In genomic region chr6:35023601-35024000, GRCh38 we compare ENCODE assay signal across 18 cellular contexts.
A peak's percentile ranks its signal among the peaks of the same experiment; 100 is the strongest.
DNase-seq lines count a peak whose midpoint lies in the region; ATAC-seq and TF ChIP-seq lines count a peak whose summit lies in the region.
"Had no signal": no experiment of that assay in that cellular context is flagged by ENCODE, and none has a peak within 500 bp of the region (broad histone marks: within the 10 kb centered on the region; RNA-seq: fewer than 3 reads in every experiment).

No MANE protein-coding gene starts in this region.

- in situ Hi-C loops in gastrocnemius medialis (cut with MboI; ENCODE audit: low sequenced_read_pairs in 4 of 4), result no loop called here

- TF ChIP-seq EP300 in gastroesophageal sphincter (IDR thresholded peaks at IDR 0.05), result no peak
- TF ChIP-seq EP300 in upper lobe of left lung (IDR thresholded peaks at IDR 0.05), result no peak

- H3K4me1 ChIP-seq in left ventricle myocardium inferior, result peaks cover 100% of the 10 kb centered on the region
- peaks cover 38 to 100% (median 61%) of the 10 kb centered on the region in 3 donors for H3K4me1 ChIP-seq in gastroesophageal sphincter
- H3K4me1 ChIP-seq in gastrocnemius medialis, result peaks cover 70 to 72% of the 10 kb centered on the region in 2 donors
- H3K4me1 ChIP-seq in upper lobe of left lung, result peaks cover 68 to 89% (median 75%) of the 10 kb centered on the region in 4 donors

- ATAC-seq in Right ventricle myocardium inferior, result no peak
- no peak for ATAC-seq in gastroesophageal sphincter
- peak in 1 of 2 donors; percentile 6 for ATAC-seq in gastrocnemius medialis
- ATAC-seq in upper lobe of left lung (ENCODE audit: low FRiP score in 2 of 2), result no peak
- ATAC-seq in HG03039 (IDR thresholded peaks at IDR 0.05; ENCODE audit: unreplicated experiment), result no peak
- ATAC-seq: GM12878, right lobe of liver had no signal

- H3K27ac ChIP-seq in left ventricle myocardium inferior (replicated peaks), result peak overlapping the region; percentile 96
- peak overlapping the region; percentile 97 to 99 (median 98) for H3K27ac ChIP-seq in gastroesophageal sphincter
- peak overlapping the region; percentile 44 to 68 (median 57) for H3K27ac ChIP-seq in gastrocnemius medialis
- H3K27ac ChIP-seq in upper lobe of left lung, result peak overlapping the region in 3 of 4 donors; percentile 70 to 91 (median 91)

- H3K36me3 ChIP-seq in left ventricle myocardium inferior (peaks cover 20% of the 10 kb centered on the region), gastroesophageal sphincter (no peaks in the 10 kb centered on the region), gastrocnemius medialis (no peaks in the 10 kb centered on the region), upper lobe of left lung (peaks cover 0 to 19% (median 0%) of the 10 kb centered on the region in 4 donors)

- H3K27me3 ChIP-seq in left ventricle myocardium inferior (ENCODE audit: low read depth) (no peaks in the 10 kb centered on the region), gastroesophageal sphincter (no peaks in the 10 kb centered on the region), gastrocnemius medialis (no peaks in the 10 kb centered on the region), upper lobe of left lung (no peaks in the 10 kb centered on the region)
- H3K27me3 ChIP-seq: right lobe of liver had no signal

- TF ChIP-seq POLR2A in gastroesophageal sphincter (IDR thresholded peaks at IDR 0.05) (no peak), gastrocnemius medialis (IDR thresholded peaks at IDR 0.05) (no peak), upper lobe of left lung (IDR thresholded peaks at IDR 0.05) (no peak)

- 28 to 31% methylated on average over 2 to 3 of the region's 3 CpGs for WGBS in gastroesophageal sphincter (ENCODE audit: low coverage in 1 of 2), 2 donors
- WGBS in upper lobe of left lung, 2 donors, result 65 to 68% methylated on average over 3 of the region's 3 CpGs

- H3K4me3 ChIP-seq in left ventricle myocardium inferior (peak overlapping the region; percentile 35), gastroesophageal sphincter (peak overlapping the region in 1 of 2 donors; percentile 69), gastrocnemius medialis (no peak overlapping the region), upper lobe of left lung (no peak overlapping the region)
- H3K4me3 ChIP-seq: GM12878, right lobe of liver had no signal

- TF ChIP-seq CTCF in left ventricle myocardium inferior (IDR thresholded peaks at IDR 0.05; ENCODE audit: borderline replicate concordance) (no peak), gastroesophageal sphincter (IDR thresholded peaks at IDR 0.05) (no peak), gastrocnemius medialis (IDR thresholded peaks at IDR 0.05 in 4 of 5, conservative IDR thresholded peaks at IDR 0.05 in 1 of 5) (no peak), upper lobe of left lung (IDR thresholded peaks at IDR 0.05) (no peak)

- intact Hi-C loops in left ventricle myocardium inferior (cut with micrococcal nuclease), result loop anchor here (5.0 kb wide), 1 partner anchor 39 kb away; no protein-coding TSS in a partner anchor
- intact Hi-C loops in Right ventricle myocardium inferior (cut with DNase I), result no loop called here
- intact Hi-C loops in gastrocnemius medialis (cut with DNase I; ENCODE audit: low total_unique reads), result no loop called here

- DNase-seq in left ventricle myocardium inferior (no peak), Right ventricle myocardium inferior (ENCODE audit: missing footprints) (no peak), gastrocnemius medialis (no peak), upper lobe of left lung (no peak), DMS53 treated with DMSO at 0.1 percent for 48 hours (lab: John Stamatoyannopoulos, UW; ENCODE audit: unreplicated experiment) (no peak), anterior cingulate cortex (lab: John Stamatoyannopoulos, UW) (no peak)
- DNase-seq: C1 segment of cervical spinal cord; DMS 273 treated with DMSO at 0.1 percent for 48 hours; effector CD8-positive, alpha-beta T cell; GF-D8; hippocampal formation; NCI-H1436; right lobe of liver; SK-N-SH; T-helper 9 cell had no signal

- H3K9me3 ChIP-seq in left ventricle myocardium inferior (replicated peaks), result no peaks in the 10 kb centered on the region
- H3K9me3 ChIP-seq in gastroesophageal sphincter, result no peaks in the 10 kb centered on the region
- H3K9me3 ChIP-seq in gastrocnemius medialis, result no peaks in the 10 kb centered on the region
- no peaks in the 10 kb centered on the region for H3K9me3 ChIP-seq in upper lobe of left lung
- H3K9me3 ChIP-seq: right lobe of liver, SK-N-SH had no signal
